Comparison of ENCODE assay signal across 16 cellular contexts in the genomic region with DNA sequence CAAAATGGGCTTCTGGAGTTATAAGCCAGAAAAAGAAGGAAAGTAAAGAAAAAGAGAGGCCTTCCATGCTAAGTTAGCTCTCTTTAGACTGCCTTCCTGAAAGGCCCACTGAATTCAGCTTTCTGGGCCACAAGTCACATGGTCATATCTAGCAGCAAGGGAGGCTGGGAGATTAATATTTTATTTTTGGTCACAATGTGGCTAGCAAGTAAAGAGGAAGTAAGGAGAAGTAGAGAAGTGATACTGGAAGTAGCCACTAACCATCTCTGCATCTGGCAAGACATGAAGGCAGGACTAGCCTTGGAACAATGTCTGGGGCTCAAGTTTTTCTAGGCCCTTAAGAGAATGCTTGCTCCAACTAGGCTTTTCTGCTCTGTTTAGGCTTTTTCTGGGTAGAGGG.
DNase-seq lines count a peak whose midpoint lies in the region; ATAC-seq lines count a peak whose summit lies in the region.
"Had no signal": no experiment of that assay in that cellular context is flagged by ENCODE, and none has a peak within 500 bp of the region (broad histone marks: within the 10 kb centered on the region; RNA-seq: fewer than 3 reads in every experiment).

No MANE protein-coding gene starts in this region.

- no peak overlapping the region for H3K4me3 ChIP-seq in effector memory CD4-positive, alpha-beta T cell (ENCODE audit: insufficient read depth, low read depth, low read length, poor library complexity, severe bottlenecking)
- H3K4me3 ChIP-seq: GM23248, hepatocyte, lower lobe of right lung, SJSA1 had no signal

- H3K27me3 ChIP-seq in effector memory CD4-positive, alpha-beta T cell (replicated peaks; ENCODE audit: control insufficient read depth, insufficient read depth, low read length, poor library complexity, severe bottlenecking), result no peaks in the 10 kb centered on the region
- H3K27me3 ChIP-seq: hepatocyte, SJSA1 had no signal

- DNase-seq in NOMO-1 treated with DMSO at 0.1 percent for 48 hours (lab: John Stamatoyannopoulos, UW; ENCODE audit: unreplicated experiment), result peak; percentile 93
- no peak for DNase-seq in sciatic nerve (ENCODE audit: low spot score)
- DNase-seq in activated CD4-positive, alpha-beta T cell treated with anti-CD3 and anti-CD28 coated beads, Interleukin-2, amount 50 U/mL, for 4 hours, result no peak
- DNase-seq in effector memory CD4-positive, alpha-beta T cell, result no peak
- no peak for DNase-seq in NCI-H226
- no peak for DNase-seq in stimulated activated CD4-positive, alpha-beta T cell treated with anti-CD3 and anti-CD28 coated beads, Interleukin-2, amount 100 ng/mL, for 24 hours
- DNase-seq: activated CD4-positive, alpha-beta T cell treated with anti-CD3 and anti-CD28 coated beads for 36 hours; CD8-positive, alpha-beta memory T cell; GM23248; lower lobe of right lung; NCI-H446 treated with DMSO at 0.1 percent for 48 hours had no signal

- intact Hi-C loops in sciatic nerve (cut with DNase I), result no loop called here

- H3K27ac ChIP-seq in effector memory CD4-positive, alpha-beta T cell (ENCODE audit: insufficient read depth, low read length, poor library complexity, severe bottlenecking), result no peak overlapping the region
- H3K27ac ChIP-seq: GM23248, hepatocyte, lower lobe of right lung, SJSA1 had no signal

- H3K36me3 ChIP-seq in effector memory CD4-positive, alpha-beta T cell (ENCODE audit: control insufficient read depth, insufficient read depth, low read length), result no peaks in the 10 kb centered on the region
- H3K36me3 ChIP-seq: lower lobe of right lung, SJSA1 had no signal

- no peaks in the 10 kb centered on the region for H3K4me1 ChIP-seq in effector memory CD4-positive, alpha-beta T cell (ENCODE audit: control insufficient read depth, insufficient read depth, low read length, poor library complexity, severe bottlenecking)
- H3K4me1 ChIP-seq: lower lobe of right lung had no signal

- peak; percentile 40 for ATAC-seq in GM18870 (IDR thresholded peaks at IDR 0.05; ENCODE audit: unreplicated experiment)
- peak; percentile 36 for ATAC-seq in HG02973 (IDR thresholded peaks at IDR 0.05; ENCODE audit: unreplicated experiment)
- ATAC-seq in sciatic nerve, result peak; percentile 24
- ATAC-seq: activated CD4-positive, alpha-beta T cell treated with anti-CD3 and anti-CD28 coated beads for 36 hours; stimulated activated effector memory CD8-positive, alpha-beta T cell treated with anti-CD3 and anti-CD28 coated beads, Interleukin-12 subunit alpha, Interleukin-12 subunit beta, amount 100 ng/mL, for 72 hours had no signal

- no peaks in the 10 kb centered on the region for H3K9me3 ChIP-seq in effector memory CD4-positive, alpha-beta T cell (ENCODE audit: control insufficient read depth, low read length)
- H3K9me3 ChIP-seq: lower lobe of right lung, SJSA1 had no signal
